Comparison of ENCODE assay signal across 1 cellular context in the genomic region with DNA sequence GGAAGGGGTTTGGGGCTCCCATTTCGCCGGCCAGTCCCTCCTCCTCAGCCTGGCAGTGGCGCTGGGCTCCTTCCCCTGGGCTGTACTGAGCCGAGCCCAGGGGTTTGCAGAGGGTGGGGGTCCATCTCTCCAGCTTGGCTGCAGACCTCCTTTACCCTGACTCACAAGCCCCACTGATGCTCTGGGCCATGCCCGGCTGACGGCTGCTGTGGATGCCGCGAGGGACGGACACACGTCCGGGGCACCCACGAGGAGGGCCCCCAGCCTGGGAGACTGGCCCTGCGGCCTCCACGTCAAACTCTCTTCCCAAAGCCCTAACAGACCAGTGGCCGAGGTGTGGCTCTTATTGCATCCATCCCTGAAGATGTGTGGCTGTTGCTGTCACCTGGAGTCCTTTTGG.
TF ChIP-seq lines count a peak whose summit lies in the region.

No MANE protein-coding gene starts in this region.

TF ChIP-seq in HepG2, 621 proteins besides CTCF, POLR2A, EP300 and RAD21:
- TF ChIP-seq, protein P1, sequence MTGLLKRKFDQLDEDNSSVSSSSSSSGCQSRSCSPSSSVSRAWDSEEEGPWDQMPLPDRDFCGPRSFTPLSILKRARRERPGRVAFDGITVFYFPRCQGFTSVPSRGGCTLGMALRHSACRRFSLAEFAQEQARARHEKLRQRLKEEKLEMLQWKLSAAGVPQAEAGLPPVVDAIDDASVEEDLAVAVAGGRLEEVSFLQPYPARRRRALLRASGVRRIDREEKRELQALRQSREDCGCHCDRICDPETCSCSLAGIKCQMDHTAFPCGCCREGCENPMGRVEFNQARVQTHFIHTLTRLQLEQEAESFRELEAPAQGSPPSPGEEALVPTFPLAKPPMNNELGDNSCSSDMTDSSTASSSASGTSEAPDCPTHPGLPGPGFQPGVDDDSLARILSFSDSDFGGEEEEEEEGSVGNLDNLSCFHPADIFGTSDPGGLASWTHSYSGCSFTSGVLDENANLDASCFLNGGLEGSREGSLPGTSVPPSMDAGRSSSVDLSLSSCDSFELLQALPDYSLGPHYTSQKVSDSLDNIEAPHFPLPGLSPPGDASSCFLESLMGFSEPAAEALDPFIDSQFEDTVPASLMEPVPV (CRISPR knock-in tag; IDR thresholded peaks at IDR 0.05), result no peak
- TF ChIP-seq POLR2AphosphoS2 (IDR thresholded peaks at IDR 0.05; ENCODE audit: low read depth, low read length) (0 out of 2 replicates have a peak, but pooled peaks have one; percentile 50), CCDC6 (CRISPR knock-in tag; IDR thresholded peaks at IDR 0.05) (no peak), AGO2 (optimal IDR thresholded peaks at IDR 0.05; ENCODE audit: low read depth, low read length) (peak; percentile 21)
